32 cellular contexts compared by ENCODE assay signal in genomic region chr19:8550070-8550469, GRCh38. TPM values are rescaled to one million over a fixed set of nuclear protein-coding genes. Genes with fewer than 3 reads are reported as not detected.
"Had no signal": no experiment of that assay in that cellular context is flagged by ENCODE, and none has a peak within 500 bp of the region (broad histone marks: within the 10 kb centered on the region; RNA-seq: fewer than 3 reads in every experiment).

No MANE protein-coding gene starts in this region.

- H3K36me3 Mint-ChIP-seq: activated naive CD8-positive, alpha-beta T cell treated with anti-CD3 and anti-CD28 coated beads for 36 hours had no signal

- H3K4me1 ChIP-seq: adrenal gland, body of pancreas, esophagus muscularis mucosa, foreskin keratinocyte, gastrocnemius medialis, heart left ventricle had no signal

- H3K27ac Mint-ChIP-seq: activated CD4-positive, alpha-beta T cell treated with anti-CD3 and anti-CD28 coated beads for 36 hours; activated naive CD4-positive, alpha-beta T cell treated with anti-CD3 and anti-CD28 coated beads for 36 hours; activated naive CD4-positive, alpha-beta T cell treated with anti-CD3 and anti-CD28 coated beads, Interleukin-2, amount 50 U/mL, for 24 hours; activated naive CD8-positive, alpha-beta T cell treated with anti-CD3 and anti-CD28 coated beads for 36 hours; activated naive CD8-positive, alpha-beta T cell treated with anti-CD3 and anti-CD28 coated beads, Interleukin-2, amount 50 U/mL, for 24 hours; activated T-helper 1 cell treated with anti-CD3 and anti-CD28 coated beads, Interleukin-12 subunit alpha, Interleukin-12 subunit beta, Interleukin-2, Interleukin-4 antibody, amounts not matched to agents 30 ng/mL and 10 ng/mL and 1 ng/mL, durations not matched to agents 14 hours and 24 hours and 36 hours; activated T-helper 2 cell treated with anti-CD3 and anti-CD28 coated beads, Interferon-gamma antibody, Interleukin-2, Interleukin-4, amounts not matched to agents 10 μg/mL and 5 μg/mL and 100 μg/mL, durations not matched to agents 14 hours and 24 hours and 36 hours had no signal

- ATAC-seq: activated CD4-positive, alpha-beta T cell treated with anti-CD3 and anti-CD28 coated beads for 36 hours; activated naive CD8-positive, alpha-beta T cell treated with anti-CD3 and anti-CD28 coated beads, Interleukin-2, amount 50 U/mL, for 24 hours; activated T-cell treated with anti-CD3 and anti-CD28 coated beads, Interleukin-2, amount 50 U/mL, for 4 hours; body of pancreas; effector memory CD8-positive, alpha-beta T cell; foreskin keratinocyte; gastrocnemius medialis; heart left ventricle had no signal

- H3K27me3 ChIP-seq: adrenal gland, body of pancreas, esophagus muscularis mucosa, foreskin keratinocyte, gastrocnemius medialis, heart left ventricle had no signal

- H3K4me3 ChIP-seq: adrenal gland, body of pancreas, esophagus muscularis mucosa, gastrocnemius medialis, heart left ventricle had no signal

- H3K27me3 Mint-ChIP-seq: activated CD4-positive, alpha-beta T cell treated with anti-CD3 and anti-CD28 coated beads for 36 hours; activated naive CD4-positive, alpha-beta T cell treated with anti-CD3 and anti-CD28 coated beads, Interleukin-2, amount 50 U/mL, for 24 hours; activated naive CD8-positive, alpha-beta T cell treated with anti-CD3 and anti-CD28 coated beads for 36 hours; activated naive CD8-positive, alpha-beta T cell treated with anti-CD3 and anti-CD28 coated beads, Interleukin-2, amount 50 U/mL, for 24 hours; effector memory CD8-positive, alpha-beta T cell had no signal

- H3K9me3 ChIP-seq: adrenal gland, body of pancreas, esophagus muscularis mucosa, gastrocnemius medialis, heart left ventricle had no signal

- H3K36me3 ChIP-seq: gastrocnemius medialis had no signal

- H3K27ac ChIP-seq: adrenal gland, body of pancreas, esophagus muscularis mucosa, foreskin keratinocyte, gastrocnemius medialis, heart left ventricle had no signal

- H3K9me3 Mint-ChIP-seq: activated naive CD4-positive, alpha-beta T cell treated with anti-CD3 and anti-CD28 coated beads for 36 hours; activated naive CD4-positive, alpha-beta T cell treated with anti-CD3 and anti-CD28 coated beads, Interleukin-2, amount 50 U/mL, for 24 hours; activated naive CD8-positive, alpha-beta T cell treated with anti-CD3 and anti-CD28 coated beads for 36 hours; activated naive CD8-positive, alpha-beta T cell treated with anti-CD3 and anti-CD28 coated beads, Interleukin-2, amount 50 U/mL, for 24 hours; activated T-cell treated with anti-CD3 and anti-CD28 coated beads, Interleukin-2, amount 50 U/mL, for 4 hours; activated T-helper 1 cell treated with anti-CD3 and anti-CD28 coated beads, Interleukin-12 subunit alpha, Interleukin-12 subunit beta, Interleukin-2, Interleukin-4 antibody, amounts not matched to agents 30 ng/mL and 10 ng/mL and 1 ng/mL, durations not matched to agents 14 hours and 24 hours and 36 hours; activated T-helper 2 cell treated with anti-CD3 and anti-CD28 coated beads, Interferon-gamma antibody, Interleukin-2, Interleukin-4, amounts not matched to agents 10 μg/mL and 5 μg/mL and 100 μg/mL, durations not matched to agents 14 hours and 24 hours and 36 hours; effector memory CD8-positive, alpha-beta T cell had no signal

- DNase-seq: activated CD4-positive, alpha-beta T cell treated with anti-CD3 and anti-CD28 coated beads for 36 hours; activated CD4-positive, alpha-beta T cell treated with anti-CD3 and anti-CD28 coated beads, Interleukin-2, amount 50 U/mL, for 1 hour; activated CD4-positive, alpha-beta T cell treated with anti-CD3 and anti-CD28 coated beads, Interleukin-2, amount 50 U/mL, for 48 hours; activated CD4-positive, CD25-positive, alpha-beta regulatory T cell; activated CD4-positive, CD25-positive, alpha-beta regulatory T cell treated with anti-CD3 and anti-CD28 coated beads, Interleukin-2, amount 50 U/mL, for 72 hours; activated CD8-positive, alpha-beta memory T cell treated with anti-CD3 and anti-CD28 coated beads, Interleukin-2, amount 50 U/mL, for 48 hours; activated effector memory CD4-positive, alpha-beta T cell treated with anti-CD3 and anti-CD28 coated beads, Interleukin-2, amount 50 U/mL, for 16 hours; activated naive CD4-positive, alpha-beta T cell treated with anti-CD3 and anti-CD28 coated beads for 36 hours; activated naive CD8-positive, alpha-beta T cell treated with anti-CD3 and anti-CD28 coated beads for 36 hours; activated naive CD8-positive, alpha-beta T cell treated with anti-CD3 and anti-CD28 coated beads, Interleukin-2, amount 50 U/mL, for 24 hours; activated T-cell treated with anti-CD3 and anti-CD28 coated beads for 4 hours; activated T-cell treated with anti-CD3 and anti-CD28 coated beads, Interleukin-2, amount 50 U/mL, for 4 hours; adrenal gland; amygdala; aorta; body of pancreas; caudate nucleus; cortex of kidney; dermis blood vessel endothelial cell; effector CD4-positive, alpha-beta T cell; effector memory CD8-positive, alpha-beta T cell; erythroblast; foreskin keratinocyte; gastrocnemius medialis; glutamatergic neuron; heart left ventricle; T-helper 1 cell; T-helper 2 cell had no signal

- H3K4me1 Mint-ChIP-seq: activated naive CD8-positive, alpha-beta T cell treated with anti-CD3 and anti-CD28 coated beads, Interleukin-2, amount 50 U/mL, for 24 hours had no signal

- H3K4me3 Mint-ChIP-seq: activated CD4-positive, alpha-beta T cell treated with anti-CD3 and anti-CD28 coated beads for 36 hours; activated naive CD4-positive, alpha-beta T cell treated with anti-CD3 and anti-CD28 coated beads for 36 hours; activated naive CD4-positive, alpha-beta T cell treated with anti-CD3 and anti-CD28 coated beads, Interleukin-2, amount 50 U/mL, for 24 hours; activated naive CD8-positive, alpha-beta T cell treated with anti-CD3 and anti-CD28 coated beads for 36 hours; activated naive CD8-positive, alpha-beta T cell treated with anti-CD3 and anti-CD28 coated beads, Interleukin-2, amount 50 U/mL, for 24 hours; activated T-cell treated with anti-CD3 and anti-CD28 coated beads, Interleukin-2, amount 50 U/mL, for 4 hours; activated T-helper 1 cell treated with anti-CD3 and anti-CD28 coated beads, Interleukin-12 subunit alpha, Interleukin-12 subunit beta, Interleukin-2, Interleukin-4 antibody, amounts not matched to agents 30 ng/mL and 10 ng/mL and 1 ng/mL, durations not matched to agents 14 hours and 24 hours and 36 hours; effector memory CD8-positive, alpha-beta T cell had no signal

RNA-seq across cellular contexts. Expression of gene PRAM1, which starts 47.6 kb away (rescaled TPM):
- total RNA-seq: dermis blood vessel endothelial cell, foreskin keratinocyte had no signal
- polyA plus RNA-seq: foreskin keratinocyte had no signal
